ENCODE assay signal across 28 cellular contexts in genomic region chr15:89693696-89694095, GRCh38. TPM values are rescaled to one million over a fixed set of nuclear protein-coding genes. Genes with fewer than 3 reads are reported as not detected.
"Had no signal": no experiment of that assay in that cellular context is flagged by ENCODE, and none has a peak within 500 bp of the region (broad histone marks: within the 10 kb centered on the region; RNA-seq: fewer than 3 reads in every experiment).

No MANE protein-coding gene starts in this region.

- H3K4me1 ChIP-seq: ascending aorta had no signal

- H3K4me3 ChIP-seq: ascending aorta had no signal

- H3K9me3 ChIP-seq: ascending aorta had no signal

- DNase-seq: activated CD4-positive, alpha-beta memory T cell treated with anti-CD3 and anti-CD28 coated beads, Interleukin-2, amount 10 ng/mL, durations not matched to agents 7 days and 5 days; activated CD4-positive, alpha-beta T cell treated with anti-CD3 and anti-CD28 coated beads for 4 hours; activated CD4-positive, alpha-beta T cell treated with anti-CD3 and anti-CD28 coated beads, Interleukin-2, amount 50 U/mL, for 1 hour; activated CD4-positive, CD25-positive, alpha-beta regulatory T cell treated with anti-CD3 and anti-CD28 coated beads, Interleukin-2, amount 50 U/mL, for 72 hours; activated CD8-positive, alpha-beta memory T cell treated with anti-CD3 and anti-CD28 coated beads for 24 hours; activated CD8-positive, alpha-beta memory T cell treated with anti-CD3 and anti-CD28 coated beads, Interleukin-2, amount 10 ng/mL, durations not matched to agents 7 days and 5 days; activated CD8-positive, alpha-beta memory T cell treated with anti-CD3 and anti-CD28 coated beads, Interleukin-2, amount 50 U/mL, for 48 hours; activated effector memory CD4-positive, alpha-beta T cell treated with Interleukin-2 at 50 U/mL for 16 hours; activated naive CD4-positive, alpha-beta T cell; activated naive CD4-positive, alpha-beta T cell treated with anti-CD3 and anti-CD28 coated beads, Interleukin-2, amount 50 U/mL, for 16 hours; activated naive CD8-positive, alpha-beta T cell treated with anti-CD3 and anti-CD28 coated beads for 36 hours; activated T-cell treated with anti-CD3 and anti-CD28 coated beads, Interleukin-2, amount 50 U/mL, for 48 hours; amygdala; cerebellar nuclear complex; NCI-H1105 treated with DMSO at 0.1 percent for 48 hours; NCI-H1436; NCI-H1694; NCI-H1930; NCI-H2081 treated with DMSO at 0.1 percent for 48 hours; NCI-H345; NCI-H524 treated with DMSO at 0.1 percent for 48 hours; NCI-H748 treated with DMSO at 0.1 percent for 48 hours; NK-92 treated with Interleukin-12 subunit alpha and Interleukin-12 subunit beta, amount 100 ng/mL, for 24 hours; Right ventricle myocardium superior had no signal

- FAIRE-seq: TTC549 had no signal

- H3K27ac ChIP-seq: ascending aorta had no signal

- H3K27me3 ChIP-seq: ascending aorta had no signal

- H3K36me3 ChIP-seq: ascending aorta had no signal

RNA-seq across cellular contexts. Expression of gene WDR93, which starts 3.1 kb away (rescaled TPM):
- total RNA-seq: activated CD4-positive, alpha-beta memory T cell treated with anti-CD3 and anti-CD28 coated beads, Interleukin-2, amount 10 ng/mL, durations not matched to agents 7 days and 5 days; activated CD8-positive, alpha-beta memory T cell treated with anti-CD3 and anti-CD28 coated beads, Interleukin-2, amount 10 ng/mL, durations not matched to agents 7 days and 5 days; activated naive CD8-positive, alpha-beta T cell treated with anti-CD3 and anti-CD28 coated beads for 36 hours; ascending aorta; cardiac septum; WTC11 had no signal
